Comparison of ENCODE assay signal across 16 cellular contexts in the genomic region with DNA sequence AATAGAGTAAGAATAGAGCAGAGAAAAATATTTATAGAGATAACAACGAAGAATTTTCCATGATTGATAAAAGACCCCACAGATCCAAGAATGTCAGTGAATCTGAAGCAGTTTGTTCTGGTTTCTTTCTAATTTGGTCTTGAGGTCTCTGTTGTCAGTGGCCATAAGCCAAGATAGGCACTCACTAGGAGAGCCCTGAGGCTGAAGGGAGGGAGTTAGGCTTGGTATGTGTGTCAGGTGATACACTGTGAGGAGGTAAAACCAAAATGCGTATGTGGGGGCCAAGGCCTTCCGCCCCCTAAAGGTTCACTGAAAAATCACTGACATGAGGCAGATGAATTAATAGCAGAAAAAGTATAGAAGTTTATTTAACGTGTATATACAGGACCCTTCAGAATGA.
DNase-seq lines count a peak whose midpoint lies in the region; ATAC-seq, FAIRE-seq and TF ChIP-seq lines count a peak whose summit lies in the region.
"Had no signal": no experiment of that assay in that cellular context is flagged by ENCODE, and none has a peak within 500 bp of the region (broad histone marks: within the 10 kb centered on the region; RNA-seq: fewer than 3 reads in every experiment).

No MANE protein-coding gene starts in this region.

- no peak overlapping the region for H3K4ac ChIP-seq in H1 (replicated peaks; ENCODE audit: insufficient read length, low read depth, low read length)

- TF ChIP-seq RAD21 in A549 (conservative IDR thresholded peaks at IDR 0.05 in 1 of 2, IDR thresholded peaks at IDR 0.05 in 1 of 2) (no peak), H1 (IDR thresholded peaks at IDR 0.05 in 1 of 2, conservative IDR thresholded peaks at IDR 0.05 in 1 of 2; ENCODE audit: low read depth in 2 of 2, low read length in 2 of 2) (no peak)

- ATAC-seq in A549 (no peak), left lung (peak; percentile 53), GM21447 (IDR thresholded peaks at IDR 0.05; ENCODE audit: unreplicated experiment) (no peak)
- ATAC-seq: GM12878 had no signal

- H3K56ac ChIP-seq in H1 (replicated peaks; ENCODE audit: insufficient read length, low read depth, low read length) = no peak overlapping the region

- no peak overlapping the region for H3K27ac ChIP-seq in A549
- no peak overlapping the region for H3K27ac ChIP-seq in H1 (ENCODE audit: low read depth, low read length)
- no peak overlapping the region for H3K27ac ChIP-seq in left lung
- H3K27ac ChIP-seq: 22Rv1, BLaER1, HL-60 had no signal

- TF ChIP-seq POLR2A in A549 (IDR thresholded peaks at IDR 0.05; ENCODE audit: low read length) (no peak), H1 (IDR thresholded peaks at IDR 0.05; ENCODE audit: control extremely low read depth in 1 of 2, low read depth in 2 of 2, low read length in 2 of 2) (no peak)

- no peak overlapping the region for H4K8ac ChIP-seq in H1 (ENCODE audit: extremely low read depth, insufficient read depth, low read length)

- H2BK120ac ChIP-seq in H1 (replicated peaks; ENCODE audit: low read depth, low read length) = no peak overlapping the region

- H2BK12ac ChIP-seq in H1 (ENCODE audit: low read depth, low read length) = no peak overlapping the region

- 31% methylated on average over 4 of the region's 4 CpGs for WGBS in A549 (ENCODE audit: missing lambda C conversion rate)
- WGBS in H1 (ENCODE audit: extremely low coverage in 1 of 2, insufficient coverage in 1 of 2, insufficient read length in 1 of 2, insufficient replicate concordance in 2 of 2, low coverage in 1 of 2, low lambda C conversion rate in 2 of 2, missing lambda C conversion rate in 1 of 2), 2 experiments = 82% methylated on average over 4 of the region's 4 CpGs; no CpG with 5 or more reads in 1 of the 2 experiments

- H3K23ac ChIP-seq in H1 (ENCODE audit: insufficient read length) = no peak overlapping the region

- DNase-seq in A549 (ENCODE audit: low read depth in 1 of 2, low spot score in 1 of 2) (no peak), H7 (peak; percentile 11), H1 (ENCODE audit: low read depth in 1 of 2, low spot score in 2 of 2) (no peak), left lung (no peak), islet precursor cell (no peak), LoVo (ENCODE audit: low spot score) (no peak)
- DNase-seq: CD4-positive, alpha-beta memory T cell; DMS153; DMS79; GOT3; HCEC 1CT had no signal

- H3K9me3 ChIP-seq in A549 (no peaks in the 10 kb centered on the region), H1 (ENCODE audit: insufficient read depth in 2 of 2, low read depth in 1 of 2, low read length in 1 of 2) (no peaks in the 10 kb centered on the region), left lung (no peaks in the 10 kb centered on the region)

- H3K36me3 ChIP-seq in H7 (replicated peaks; ENCODE audit: control insufficient read depth, insufficient read depth, low read length) (no peaks in the 10 kb centered on the region), H1 (ENCODE audit: control insufficient read depth in 2 of 4, insufficient read depth in 4 of 4, low read length in 3 of 4) (no peaks in the 10 kb centered on the region), left lung (no peaks in the 10 kb centered on the region)
- H3K36me3 ChIP-seq: BLaER1 had no signal

- H3K14ac ChIP-seq in H1 (ENCODE audit: insufficient read length) = no peak overlapping the region

- no peaks in the 10 kb centered on the region for H4K20me1 ChIP-seq in H1 (replicated peaks in 1 of 2; ENCODE audit: control insufficient read depth in 1 of 2, insufficient read depth in 2 of 2, low read length in 2 of 2)
- H4K20me1 ChIP-seq: BLaER1 had no signal

- no peak overlapping the region for H2AFZ ChIP-seq in H1 (ENCODE audit: low read length)

- no peak overlapping the region for H2BK5ac ChIP-seq in H1 (ENCODE audit: low read depth, low read length)

- intact Hi-C loops in left lung (cut with DNase I) = no loop called here

- H3K79me2 ChIP-seq in H1 (ENCODE audit: control insufficient read depth in 1 of 2, insufficient read depth in 2 of 2, low read length in 2 of 2) = no peaks in the 10 kb centered on the region

- no peak overlapping the region for H2AK5ac ChIP-seq in H1 (ENCODE audit: low read depth, low read length)

- no peaks in the 10 kb centered on the region for H3K79me1 ChIP-seq in H1 (ENCODE audit: low read depth, low read length)

- no peak overlapping the region for H3K18ac ChIP-seq in H1 (ENCODE audit: extremely low read depth, low read length)

- no peak overlapping the region for H4K91ac ChIP-seq in H1 (replicated peaks; ENCODE audit: insufficient read length, low read length)

- H3K9ac ChIP-seq in H1 (replicated peaks in 1 of 4; ENCODE audit: extremely low read depth in 1 of 4, low read depth in 3 of 4, low read length in 3 of 4) = no peak overlapping the region
- H3K9ac ChIP-seq: BLaER1 had no signal

- no peak for TF ChIP-seq EP300 in A549 (IDR thresholded peaks at IDR 0.05)
- no peak for TF ChIP-seq EP300 in H1 (IDR thresholded peaks at IDR 0.05; ENCODE audit: borderline replicate concordance in 1 of 2, low read depth in 2 of 2, low read length in 2 of 2)

- H3K27me3 ChIP-seq in H7 (ENCODE audit: control insufficient read depth, insufficient read depth, low read length) (no peaks in the 10 kb centered on the region), H1 (replicated peaks in 1 of 4; ENCODE audit: control insufficient read depth in 3 of 4, extremely low read depth in 1 of 4, insufficient read depth in 3 of 4, low read length in 3 of 4) (no peaks in the 10 kb centered on the region), left lung (no peaks in the 10 kb centered on the region)

- no peak overlapping the region for H3K4me2 ChIP-seq in A549
- H3K4me2 ChIP-seq in H1 (ENCODE audit: insufficient read depth in 1 of 2, low read depth in 2 of 2, low read length in 2 of 2) = no peak overlapping the region
- H3K4me2 ChIP-seq: BLaER1 had no signal

- CTCF ChIA-PET in A549 (lab: Yijun Ruan, JAX) = no interaction called here
- CTCF ChIA-PET in H1 (lab: Charles Lee; ENCODE audit: partially characterized antibody) = no interaction called here

- H2BK15ac ChIP-seq in H1 (ENCODE audit: low read length) = no peak overlapping the region

- FAIRE-seq in A549 (lab: Jason Lieb, UNC) (peak; percentile 77), H1 (lab: Jason Lieb, UNC) (peak; percentile 85)
- FAIRE-seq: GM12878 had no signal

- POLR2A ChIA-PET in A549 (lab: Yijun Ruan, JAX) (no interaction called here), H1 (lab: Charles Lee; ENCODE audit: partially characterized antibody) (no interaction called here)

- H3K23me2 ChIP-seq in H1 (ENCODE audit: low read depth, low read length) = no peaks in the 10 kb centered on the region

- H3K4me3 ChIP-seq in A549 = no peak overlapping the region
- no peak overlapping the region for H3K4me3 ChIP-seq in H7 (ENCODE audit: insufficient read depth, low read depth, low read length)
- no peak overlapping the region for H3K4me3 ChIP-seq in H1 (ENCODE audit: extremely low read depth in 1 of 4, insufficient read depth in 2 of 4, low read depth in 3 of 4, low read length in 4 of 4)
- H3K4me3 ChIP-seq in left lung = no peak overlapping the region
- H3K4me3 ChIP-seq: BLaER1, GM12878 had no signal

- no peak overlapping the region for H4K5ac ChIP-seq in H1 (ENCODE audit: insufficient read length, low read depth, low read length)

- TF ChIP-seq CTCF in A549 (IDR thresholded peaks at IDR 0.05) = no peak
- no peak for TF ChIP-seq CTCF in H1 (IDR thresholded peaks at IDR 0.05; ENCODE audit: control extremely low read depth in 1 of 3, insufficient read depth in 1 of 3, low read depth in 1 of 3, low read length in 3 of 3)
- no peak for TF ChIP-seq CTCF in left lung (IDR thresholded peaks at IDR 0.05)

- no peak overlapping the region for H2BK20ac ChIP-seq in H1 (ENCODE audit: low read length)

- H3K4me1 ChIP-seq in A549 (no peaks in the 10 kb centered on the region), H1 (replicated peaks in 1 of 4; ENCODE audit: control insufficient read depth in 3 of 4, insufficient read depth in 4 of 4, low read length in 3 of 4) (no peaks in the 10 kb centered on the region), left lung (no peaks in the 10 kb centered on the region)
- H3K4me1 ChIP-seq: BLaER1 had no signal

TF ChIP-seq in A549, 52 proteins besides CTCF, POLR2A, EP300 and RAD21 (continues in another document):
- no peak for TF ChIP-seq HOXB13 (CRISPR knock-in tag; IDR thresholded peaks at IDR 0.05; ENCODE audit: low read depth)
- no peak for TF ChIP-seq HEYL (CRISPR knock-in tag; IDR thresholded peaks at IDR 0.05)
- no peak for TF ChIP-seq FOSL2 (IDR thresholded peaks at IDR 0.05)
- TF ChIP-seq FOSL2 (CRISPR knock-in tag; IDR thresholded peaks at IDR 0.05) = no peak
- TF ChIP-seq CHD4 (IDR thresholded peaks at IDR 0.05; ENCODE audit: borderline replicate concordance) = no peak
- no peak for TF ChIP-seq HOXB5 (CRISPR knock-in tag; IDR thresholded peaks at IDR 0.05)
- no peak for TF ChIP-seq MAFK (IDR thresholded peaks at IDR 0.05; ENCODE audit: partially characterized antibody)
- TF ChIP-seq RNF2 (IDR thresholded peaks at IDR 0.05; ENCODE audit: borderline replicate concordance, low read depth) = no peak
- no peak for TF ChIP-seq CBX2 (IDR thresholded peaks at IDR 0.05; ENCODE audit: borderline replicate concordance, low read depth)
- no peak for TF ChIP-seq POLR2AphosphoS2 (conservative IDR thresholded peaks at IDR 0.05; ENCODE audit: low read length)
- TF ChIP-seq ZSCAN20 (CRISPR knock-in tag; IDR thresholded peaks at IDR 0.05) = no peak
- no peak for TF ChIP-seq RCOR1 (IDR thresholded peaks at IDR 0.05; ENCODE audit: low read depth, low read length)
- no peak for TF ChIP-seq NPAS2 (CRISPR knock-in tag; IDR thresholded peaks at IDR 0.05; ENCODE audit: borderline replicate concordance)

TF ChIP-seq in H1, 55 proteins besides CTCF, POLR2A, EP300 and RAD21 (continues in another document):
- no peak for TF ChIP-seq GABPA (IDR thresholded peaks at IDR 0.05; ENCODE audit: borderline replicate concordance, insufficient read depth, low read length)
- no peak for TF ChIP-seq RFX5 (IDR thresholded peaks at IDR 0.05; ENCODE audit: borderline replicate concordance, low read depth, low read length)
- TF ChIP-seq SP2 (IDR thresholded peaks at IDR 0.05; ENCODE audit: low read length) = no peak
- TF ChIP-seq TAF1 (IDR thresholded peaks at IDR 0.05; ENCODE audit: low read depth, low read length) = no peak
- no peak for TF ChIP-seq RBBP5 (IDR thresholded peaks at IDR 0.05; ENCODE audit: borderline replicate concordance, low read depth, low read length)
- no peak for TF ChIP-seq CREB1 (IDR thresholded peaks at IDR 0.05)
- TF ChIP-seq BCL11A (IDR thresholded peaks at IDR 0.05; ENCODE audit: low read depth in 2 of 2, low read length in 2 of 2) = no peak
- no peak for TF ChIP-seq CHD2 (IDR thresholded peaks at IDR 0.05; ENCODE audit: low read length)
- TF ChIP-seq PHF8 (conservative IDR thresholded peaks at IDR 0.05; ENCODE audit: low read depth, low read length) = no peak
- TF ChIP-seq SIRT6 (IDR thresholded peaks at IDR 0.05; ENCODE audit: low read length) = no peak
- TF ChIP-seq ASH2L (IDR thresholded peaks at IDR 0.05; ENCODE audit: low read length) = no peak
- TF ChIP-seq, protein P1, sequence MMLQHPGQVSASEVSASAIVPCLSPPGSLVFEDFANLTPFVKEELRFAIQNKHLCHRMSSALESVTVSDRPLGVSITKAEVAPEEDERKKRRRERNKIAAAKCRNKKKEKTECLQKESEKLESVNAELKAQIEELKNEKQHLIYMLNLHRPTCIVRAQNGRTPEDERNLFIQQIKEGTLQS (IDR thresholded peaks at IDR 0.05; ENCODE audit: insufficient read depth, low read depth, low read length) = no peak
